8 cellular contexts compared by ENCODE assay signal in the genomic region with DNA sequence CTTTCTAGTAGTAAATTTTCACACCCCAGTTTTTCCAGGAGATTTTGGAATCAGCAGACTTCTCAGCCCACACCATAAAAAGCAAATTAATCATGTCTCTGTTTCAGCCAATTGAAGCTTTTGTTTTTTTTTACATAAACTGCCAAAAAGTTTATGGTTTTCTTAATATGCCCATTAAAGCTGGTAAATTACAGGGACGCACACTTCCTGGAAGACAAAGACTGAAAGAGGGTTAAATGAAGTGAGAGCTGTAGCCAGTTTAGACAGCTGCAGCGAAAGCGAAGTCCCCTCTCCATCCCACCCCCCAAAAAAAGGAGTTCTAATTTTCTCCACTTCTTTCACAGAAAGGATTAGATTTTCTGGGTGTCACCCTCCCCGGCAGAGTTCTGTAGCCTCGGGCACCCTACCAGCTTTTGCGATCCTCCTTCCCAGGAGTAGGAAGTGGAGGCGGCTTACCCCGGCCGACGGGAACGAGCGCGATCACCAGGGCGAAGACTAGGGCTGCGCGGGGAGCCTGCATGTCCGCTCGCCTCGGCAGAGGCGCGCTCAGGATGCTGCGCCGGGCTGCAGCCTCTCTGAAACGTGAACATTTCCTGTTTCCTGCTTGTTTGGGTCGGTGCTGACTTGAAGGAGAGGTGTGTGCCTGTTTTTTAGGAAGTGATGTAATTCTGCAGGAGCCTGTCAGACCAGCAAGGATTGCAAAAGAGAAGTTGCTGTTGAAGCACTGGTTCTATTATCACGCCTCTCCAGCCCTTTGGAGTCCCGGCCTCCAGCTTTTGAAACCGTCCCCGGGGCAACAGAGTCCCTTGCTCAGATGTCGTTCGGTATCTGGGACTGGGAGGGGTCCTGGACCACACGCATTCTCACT. TPM values are rescaled to one million over a fixed set of nuclear protein-coding genes. Genes with fewer than 3 reads are reported as not detected.
A peak's percentile ranks its signal among the peaks of the same experiment; 100 is the strongest.
DNase-seq lines count a peak whose midpoint lies in the region; ATAC-seq lines count a peak whose summit lies in the region.

Gene TMEM154, minus strand, starts transcription at position 584 of the 868 bp plus-strand sequence. Its CDS starts 64 bp downstream, at position 520.

- no peaks in the 10 kb centered on the region for H3K27me3 Mint-ChIP-seq in activated CD4-positive, alpha-beta memory T cell treated with anti-CD3 and anti-CD28 coated beads, Interleukin-2, amount 10 ng/mL, durations not matched to agents 7 days and 5 days

- peaks cover 74% of the 10 kb centered on the region for H3K4me1 Mint-ChIP-seq in activated CD4-positive, alpha-beta memory T cell treated with anti-CD3 and anti-CD28 coated beads, Interleukin-2, amount 10 ng/mL, durations not matched to agents 7 days and 5 days

- H3K4me3 Mint-ChIP-seq in activated CD4-positive, alpha-beta memory T cell treated with anti-CD3 and anti-CD28 coated beads, Interleukin-2, amount 10 ng/mL, durations not matched to agents 7 days and 5 days: peak within 1 kb of the TSS; percentile 90

- H3K79me2 ChIP-seq in mesendoderm (ENCODE audit: control insufficient read depth, insufficient read depth, low read length): peaks cover 3% of the 10 kb centered on the region

- H3K27ac ChIP-seq in effector memory CD4-positive, alpha-beta T cell (ENCODE audit: insufficient read depth, low read length, poor library complexity, severe bottlenecking): peak within 1 kb of the TSS; percentile 46
- H3K27ac ChIP-seq in mesendoderm (ENCODE audit: low read depth, low read length): peak within 1 kb of the TSS; percentile 86

- H3K36me3 Mint-ChIP-seq in activated CD4-positive, alpha-beta memory T cell treated with anti-CD3 and anti-CD28 coated beads, Interleukin-2, amount 10 ng/mL, durations not matched to agents 7 days and 5 days (ENCODE audit: low read depth): peaks cover 19% of the 10 kb centered on the region

- H2BK5ac ChIP-seq in mesendoderm (ENCODE audit: low read length): peak within 1 kb of the TSS; percentile 91

- DNase-seq in NCI-H1436 (lab: John Stamatoyannopoulos, UW) (peak; percentile 39), NCI-H1436 treated with DMSO at 0.1 percent for 48 hours (lab: John Stamatoyannopoulos, UW) (no peak), NCI-H345 treated with DMSO at 0.1 percent for 48 hours (lab: John Stamatoyannopoulos, UW; ENCODE audit: unreplicated experiment) (peak; percentile 20), mesendoderm (peak; percentile 97)
- peak; percentile 84 for DNase-seq in activated CD4-positive, alpha-beta memory T cell treated with anti-CD3 and anti-CD28 coated beads, Interleukin-2, amount 10 ng/mL, durations not matched to agents 7 days and 5 days
- DNase-seq in effector memory CD4-positive, alpha-beta T cell: peak; percentile 32 to 58 (median 52)
- DNase-seq in stimulated activated CD8-positive, alpha-beta memory T cell treated with anti-CD3 and anti-CD28 coated beads, Interleukin-12 subunit alpha, Interleukin-12 subunit beta, amount 100 ng/mL, for 4 hours (ENCODE audit: low read depth): peak; percentile 32

- H3K4me3 ChIP-seq in effector memory CD4-positive, alpha-beta T cell (ENCODE audit: insufficient read depth, low read depth, low read length, poor library complexity, severe bottlenecking): peak within 1 kb of the TSS; percentile 55
- peak within 1 kb of the TSS; percentile 31 for H3K4me3 ChIP-seq in mesendoderm (ENCODE audit: low read length)

- no CpG with 5 or more reads among the region's 32 CpGs for WGBS in mesendoderm (ENCODE audit: extremely low coverage, insufficient coverage, low lambda C conversion rate)

- H2AK5ac ChIP-seq in mesendoderm (ENCODE audit: low read length): peak within 1 kb of the TSS; percentile 95

- H3K9me3 ChIP-seq in effector memory CD4-positive, alpha-beta T cell (ENCODE audit: control insufficient read depth, low read length): no peaks in the 10 kb centered on the region

- peak within 1 kb of the TSS; percentile 56 for H3K4me2 ChIP-seq in mesendoderm (ENCODE audit: low read length)

- no peaks in the 10 kb centered on the region for H3K27me3 ChIP-seq in effector memory CD4-positive, alpha-beta T cell (replicated peaks; ENCODE audit: control insufficient read depth, insufficient read depth, low read length, poor library complexity, severe bottlenecking)
- no peaks in the 10 kb centered on the region for H3K27me3 ChIP-seq in mesendoderm (ENCODE audit: insufficient read depth, low read length, poor library complexity)

- H3K56ac ChIP-seq in mesendoderm (ENCODE audit: low read length): peak within 1 kb of the TSS; percentile 87

- POLR2A ChIA-PET in activated CD4-positive, alpha-beta memory T cell treated with anti-CD3 and anti-CD28 coated beads, Interleukin-2, amount 10 ng/mL, durations not matched to agents 7 days and 5 days (lab: Charles Lee): interaction anchor here (0.6 to 3.4 kb wide), 21 partner anchors 9 to 788 kb away, joined by 3 to 35 read pairs (median 5); partner anchors contain the start of genes ARFIP1, FBXW7 and TIGD4

- H3K23ac ChIP-seq in mesendoderm (ENCODE audit: low read length): no peak within 1 kb of the TSS

- H3K18ac ChIP-seq in mesendoderm (ENCODE audit: low read length): peak within 1 kb of the TSS; percentile 94

- H4K8ac ChIP-seq in mesendoderm (ENCODE audit: low read depth, low read length): no peak within 1 kb of the TSS

- no peaks in the 10 kb centered on the region for H3K9me3 Mint-ChIP-seq in activated CD4-positive, alpha-beta memory T cell treated with anti-CD3 and anti-CD28 coated beads, Interleukin-2, amount 10 ng/mL, durations not matched to agents 7 days and 5 days

- H3K4ac ChIP-seq in mesendoderm (ENCODE audit: low read depth, low read length): peak within 1 kb of the TSS; percentile 72

- peaks cover 4% of the 10 kb centered on the region for H3K79me1 ChIP-seq in mesendoderm (ENCODE audit: low read length)

- ATAC-seq in HG02798 (IDR thresholded peaks at IDR 0.05; ENCODE audit: poor library complexity, unreplicated experiment): peak; percentile 63

- H3K27ac Mint-ChIP-seq in activated CD4-positive, alpha-beta memory T cell treated with anti-CD3 and anti-CD28 coated beads, Interleukin-2, amount 10 ng/mL, durations not matched to agents 7 days and 5 days: peak within 1 kb of the TSS; percentile 92

- H3K4me1 ChIP-seq in effector memory CD4-positive, alpha-beta T cell (ENCODE audit: control insufficient read depth, insufficient read depth, low read length, poor library complexity, severe bottlenecking): peaks cover 8% of the 10 kb centered on the region
- H3K4me1 ChIP-seq in mesendoderm (ENCODE audit: control insufficient read depth, low read depth, low read length): peaks cover 23% of the 10 kb centered on the region

- CTCF ChIA-PET in activated CD4-positive, alpha-beta memory T cell treated with anti-CD3 and anti-CD28 coated beads, Interleukin-2, amount 10 ng/mL, durations not matched to agents 7 days and 5 days (lab: Charles Lee): interaction anchor here (0.6 to 2.4 kb wide), 9 partner anchors 15 to 143 kb away, joined by 3 to 11 read pairs (median 5); partner anchors contain the start of genes ARFIP1, FBXW7 and TIGD4

- H2BK15ac ChIP-seq in mesendoderm (replicated peaks; ENCODE audit: low read depth): no peak within 1 kb of the TSS

- H2BK120ac ChIP-seq in mesendoderm (ENCODE audit: low read depth, low read length): peak within 1 kb of the TSS; percentile 65

- H3K36me3 ChIP-seq in effector memory CD4-positive, alpha-beta T cell (ENCODE audit: control insufficient read depth, insufficient read depth, low read length): no peaks in the 10 kb centered on the region
- no peaks in the 10 kb centered on the region for H3K36me3 ChIP-seq in mesendoderm (ENCODE audit: control insufficient read depth, insufficient read depth, low read length)

- peak within 1 kb of the TSS; percentile 29 for H4K5ac ChIP-seq in mesendoderm (ENCODE audit: low read length)

- H3K9ac ChIP-seq in mesendoderm (ENCODE audit: low read length): peak within 1 kb of the TSS; percentile 78

RNA-seq across cellular contexts. Expression of gene TMEM154, which starts in this region (rescaled TPM):
- total RNA-seq in activated CD4-positive, alpha-beta memory T cell treated with anti-CD3 and anti-CD28 coated beads, Interleukin-2, amount 10 ng/mL, durations not matched to agents 7 days and 5 days: 10 to 100 TPM; 47.1 to 50.0 TPM
- polyA plus RNA-seq in mesendoderm (2013, experiment 1 of 2): 12.8 TPM
- polyA plus RNA-seq in mesendoderm (2013, experiment 2 of 2): 11.9 TPM
